ENCODE assay signal across 26 cellular contexts in the genomic region with DNA sequence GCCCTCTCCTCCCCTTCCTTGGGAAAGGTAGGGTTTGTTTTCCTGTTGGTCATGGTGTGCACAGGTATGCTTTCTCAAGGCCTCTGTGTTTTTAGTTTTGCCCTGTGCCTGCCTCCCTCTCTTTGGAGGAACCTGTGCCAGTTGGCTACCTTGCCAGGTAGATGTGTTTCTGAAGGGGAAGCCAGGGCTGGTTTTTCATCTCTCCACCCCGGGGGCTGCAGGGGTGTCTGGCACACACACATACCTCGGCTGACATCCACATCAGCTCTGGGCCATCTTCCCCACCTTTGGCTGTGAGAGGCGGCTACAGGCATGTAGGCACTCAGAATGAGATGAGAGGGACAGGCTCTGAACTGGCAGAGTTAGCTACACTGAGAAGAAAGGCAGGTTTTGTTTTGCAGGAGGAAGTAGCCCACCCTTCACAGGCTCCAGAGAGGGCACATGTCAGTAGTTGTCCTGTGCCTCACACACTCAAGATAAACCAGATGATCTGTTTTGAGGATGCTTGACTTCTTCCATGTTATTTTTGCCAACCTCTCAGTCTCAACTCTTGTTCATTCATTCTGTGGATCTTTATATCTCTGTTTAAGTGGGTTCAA. TPM values are rescaled to one million over a fixed set of nuclear protein-coding genes. Genes with fewer than 3 reads are reported as not detected.
DNase-seq lines count a peak whose midpoint lies in the region; TF ChIP-seq lines count a peak whose summit lies in the region.
"Had no signal": no experiment of that assay in that cellular context is flagged by ENCODE, and none has a peak within 500 bp of the region (broad histone marks: within the 10 kb centered on the region; RNA-seq: fewer than 3 reads in every experiment).

No MANE protein-coding gene starts in this region.

- DNase-seq in breast epithelium (ENCODE audit: low spot score in 2 of 2) (peak; percentile 54 to 71), MCF 10A (ENCODE audit: unreplicated experiment) (no peak), NCI-H82 treated with DMSO at 0.1 percent for 48 hours (lab: John Stamatoyannopoulos, UW; ENCODE audit: unreplicated experiment) (no peak), SJCRH30 (no peak)
- DNase-seq in stimulated activated naive CD4-positive, alpha-beta T cell (lab: John Stamatoyannopoulos, UW) = no peak
- no peak for DNase-seq in CD4-positive, alpha-beta memory T cell
- DNase-seq: activated CD4-positive, alpha-beta T cell treated with anti-CD3 and anti-CD28 coated beads for 36 hours; activated CD8-positive, alpha-beta T cell treated with anti-CD3 and anti-CD28 coated beads, Interleukin-2, amount 10 ng/mL, durations not matched to agents 7 days and 5 days; activated naive CD4-positive, alpha-beta T cell treated with anti-CD3 and anti-CD28 coated beads for 36 hours; DMS79 treated with DMSO at 0.1 percent for 48 hours; immature natural killer cell; mesenchymal stem cell; MM.1S; NCI-H1105 treated with DMSO at 0.1 percent for 48 hours; NCI-H1930; NCI-H524; PC-3; right cardiac atrium; stimulated activated CD4-positive, alpha-beta T cell treated with anti-CD3 and anti-CD28 coated beads, Interleukin-1b, Interleukin-23, amount 100 ng/mL, for 48 hours; T-helper 9 cell; trophoblast cell had no signal

- H2AFZ ChIP-seq in neuron (ENCODE audit: low read depth, low read length) = no peak overlapping the region
- H2AFZ ChIP-seq: parathyroid adenoma had no signal

- TF ChIP-seq CTCF in breast epithelium (IDR thresholded peaks at IDR 0.05) (no peak), MCF 10A (IDR thresholded peaks at IDR 0.05; ENCODE audit: unreplicated experiment) (no peak), brain (conservative IDR thresholded peaks at IDR 0.05) (no peak)

- H3K4me3 ChIP-seq in breast epithelium (no peak overlapping the region), neuron (ENCODE audit: low read length) (peak overlapping the region; percentile 3), SJCRH30 (no peak overlapping the region)
- H3K4me3 ChIP-seq in CD4-positive, alpha-beta memory T cell (ENCODE audit: low read length in 2 of 2) = no peak overlapping the region

- H3K27ac ChIP-seq in breast epithelium (peak overlapping the region; percentile 54 to 58), SJCRH30 (no peak overlapping the region)
- H3K27ac ChIP-seq in CD4-positive, alpha-beta memory T cell (ENCODE audit: low read depth, low read length) = no peak overlapping the region
- H3K27ac ChIP-seq: 22Rv1, KMS-11, parathyroid adenoma had no signal

- intact Hi-C loops in breast epithelium (cut with DNase I; ENCODE audit: low total_unique reads) = no loop called here
- intact Hi-C loops in MCF 10A (cut with micrococcal nuclease) = no loop called here
- intact Hi-C loops in CD4-positive, alpha-beta memory T cell (cut with micrococcal nuclease) = no loop called here

- peaks cover 41% of the 10 kb centered on the region for H3K36me3 Mint-ChIP-seq in MCF 10A (ENCODE audit: insufficient read depth, unreplicated experiment)
- H3K36me3 Mint-ChIP-seq in brain = peaks cover 84% of the 10 kb centered on the region
- peaks cover 17 to 18% of the 10 kb centered on the region in 2 donors for H3K36me3 Mint-ChIP-seq in CD4-positive, alpha-beta memory T cell
- H3K36me3 Mint-ChIP-seq: immature natural killer cell had no signal

- H3K4me1 ChIP-seq in breast epithelium = peaks cover 9 to 35% of the 10 kb centered on the region in 2 donors
- H3K4me1 ChIP-seq in neuron (ENCODE audit: insufficient read depth, low read length) = peaks cover 76% of the 10 kb centered on the region
- H3K4me1 ChIP-seq in CD4-positive, alpha-beta memory T cell (ENCODE audit: insufficient read depth, low read length) = no peaks in the 10 kb centered on the region
- peaks cover 30% of the 10 kb centered on the region for H3K4me1 ChIP-seq in SJCRH30

- no peaks in the 10 kb centered on the region for H3K9me3 Mint-ChIP-seq in MCF 10A (ENCODE audit: unreplicated experiment)
- no peaks in the 10 kb centered on the region for H3K9me3 Mint-ChIP-seq in brain
- H3K9me3 Mint-ChIP-seq in CD4-positive, alpha-beta memory T cell = no peaks in the 10 kb centered on the region
- H3K9me3 Mint-ChIP-seq: activated naive CD4-positive, alpha-beta T cell treated with anti-CD3 and anti-CD28 coated beads for 36 hours; immature natural killer cell had no signal

- CTCF ChIA-PET in MCF 10A (lab: Yijun Ruan, JAX) = interaction anchor here (1.0 to 6.9 kb wide), 4 partner anchors 13 to 1616 kb away, joined by 3 to 86 read pairs (median 4); no protein-coding TSS in a partner anchor
- CTCF ChIA-PET in CD4-positive, alpha-beta memory T cell (lab: Charles Lee; ENCODE audit: partially characterized antibody) = interaction anchor here (5.4 kb wide), 1 partner anchor 13 kb away, joined by 51 read pairs; no protein-coding TSS in a partner anchor

- H3K4me1 Mint-ChIP-seq in MCF 10A (ENCODE audit: insufficient read depth, unreplicated experiment) = peaks cover 51% of the 10 kb centered on the region
- H3K4me1 Mint-ChIP-seq in brain = peaks cover 99% of the 10 kb centered on the region
- peaks cover 4 to 52% (median 19%) of the 10 kb centered on the region in 4 donors for H3K4me1 Mint-ChIP-seq in CD4-positive, alpha-beta memory T cell
- H3K4me1 Mint-ChIP-seq: immature natural killer cell had no signal

- POLR2A ChIA-PET in MCF 10A (lab: Yijun Ruan, JAX) = interaction anchor here (0.6 kb wide), 1 partner anchor 9 kb away, joined by 3 read pairs; no protein-coding TSS in a partner anchor
- POLR2A ChIA-PET in CD4-positive, alpha-beta memory T cell (lab: Charles Lee; ENCODE audit: partially characterized antibody) = no interaction called here

- H3K27ac Mint-ChIP-seq in MCF 10A (ENCODE audit: low read depth, unreplicated experiment) (no peak overlapping the region), brain (no peak overlapping the region)
- no peak overlapping the region for H3K27ac Mint-ChIP-seq in CD4-positive, alpha-beta memory T cell
- H3K27ac Mint-ChIP-seq: activated CD4-positive, alpha-beta T cell treated with anti-CD3 and anti-CD28 coated beads for 36 hours; activated CD8-positive, alpha-beta T cell treated with anti-CD3 and anti-CD28 coated beads, Interleukin-2, amount 10 ng/mL, durations not matched to agents 7 days and 5 days; activated naive CD4-positive, alpha-beta T cell treated with anti-CD3 and anti-CD28 coated beads for 36 hours; immature natural killer cell had no signal

- no peak for TF ChIP-seq POLR2A in breast epithelium (IDR thresholded peaks at IDR 0.05)

- BruUV-seq in MCF 10A (replicated peaks; lab: Mats Ljungman, UMichigan) = no TSS peak

- H3K9me3 ChIP-seq in breast epithelium = no peaks in the 10 kb centered on the region
- H3K9me3 ChIP-seq in neuron (ENCODE audit: low read length) = no peaks in the 10 kb centered on the region
- no peaks in the 10 kb centered on the region for H3K9me3 ChIP-seq in CD4-positive, alpha-beta memory T cell (ENCODE audit: control insufficient read depth in 1 of 2, low read length in 2 of 2)
- H3K9me3 ChIP-seq in SJCRH30 (replicated peaks) = no peaks in the 10 kb centered on the region

- H3K36me3 ChIP-seq in breast epithelium = no peaks in the 10 kb centered on the region
- peaks cover 100% of the 10 kb centered on the region for H3K36me3 ChIP-seq in neuron (ENCODE audit: insufficient read depth, low read length)
- H3K36me3 ChIP-seq in CD4-positive, alpha-beta memory T cell (ENCODE audit: insufficient read depth, low read length) = no peaks in the 10 kb centered on the region
- H3K36me3 ChIP-seq in SJCRH30 = peaks cover 74% of the 10 kb centered on the region

- H3K27me3 Mint-ChIP-seq in MCF 10A (ENCODE audit: insufficient read depth, unreplicated experiment) (no peaks in the 10 kb centered on the region), brain (peaks cover 2% of the 10 kb centered on the region)
- peaks cover 0 to 1% of the 10 kb centered on the region in 2 donors for H3K27me3 Mint-ChIP-seq in CD4-positive, alpha-beta memory T cell
- H3K27me3 Mint-ChIP-seq: activated CD4-positive, alpha-beta T cell treated with anti-CD3 and anti-CD28 coated beads for 36 hours had no signal

- H3K4me3 Mint-ChIP-seq in MCF 10A (ENCODE audit: unreplicated experiment) (no peak overlapping the region), brain (peak overlapping the region in 3 of 5 experiments; percentile 9 to 64 (median 21))
- H3K4me3 Mint-ChIP-seq in CD4-positive, alpha-beta memory T cell = no peak overlapping the region
- H3K4me3 Mint-ChIP-seq: activated CD4-positive, alpha-beta T cell treated with anti-CD3 and anti-CD28 coated beads for 36 hours; activated CD8-positive, alpha-beta T cell treated with anti-CD3 and anti-CD28 coated beads, Interleukin-2, amount 10 ng/mL, durations not matched to agents 7 days and 5 days; activated naive CD4-positive, alpha-beta T cell treated with anti-CD3 and anti-CD28 coated beads for 36 hours; immature natural killer cell had no signal

- H3K27me3 ChIP-seq in breast epithelium (no peaks in the 10 kb centered on the region), neuron (ENCODE audit: insufficient read depth, low read length) (no peaks in the 10 kb centered on the region), SJCRH30 (no peaks in the 10 kb centered on the region)
- H3K27me3 ChIP-seq in CD4-positive, alpha-beta memory T cell (ENCODE audit: insufficient read depth, low read length) = no peaks in the 10 kb centered on the region

RNA-seq across cellular contexts. Expression of gene RGMB, which starts 9.7 kb away (rescaled TPM):
- total RNA-seq in breast epithelium (10 to 100 TPM; 22.0 to 23.1 (median 22.1) TPM), MCF 10A (2022) (17.5 and 20.3 TPM in 2 replicates)
- polyA plus RNA-seq in brain (ENCODE audit: insufficient read depth, low read depth, low replicate concordance) = 24.9 TPM
- total RNA-seq in CD4-positive, alpha-beta memory T cell = 10 to 100 TPM; 16.5 to 17.0 TPM
- 1 to 10 TPM; 5.4 to 7.7 TPM for polyA plus RNA-seq in CD4-positive, alpha-beta memory T cell
- total RNA-seq in SJCRH30 (2014; rRNA removed; shearing (Covaris generic)) = 41.2 and 46.9 TPM in 2 replicates

Comparison
In these comparisons a context has a peak if more than half of its experiments do, and no peak if none do; other contexts are left out.
1. DNase-seq: peak in breast epithelium (2 of 2); none in MCF 10A (single experiment), stimulated activated naive CD4-positive, alpha-beta T cell (0 of 6), CD4-positive, alpha-beta memory T cell (0 of 5), NCI-H82 treated with DMSO at 0.1 percent for 48 hours (single experiment) and SJCRH30 (0 of 2).
2. H3K27ac ChIP-seq: peak in breast epithelium (2 of 2); none in CD4-positive, alpha-beta memory T cell (single experiment) and SJCRH30 (single experiment).
3. H3K4me3 Mint-ChIP-seq: peak in brain (3 of 5); none in MCF 10A (single experiment) and CD4-positive, alpha-beta memory T cell (0 of 8).